ENCODE assay signal across 8 cellular contexts in the genomic region with DNA sequence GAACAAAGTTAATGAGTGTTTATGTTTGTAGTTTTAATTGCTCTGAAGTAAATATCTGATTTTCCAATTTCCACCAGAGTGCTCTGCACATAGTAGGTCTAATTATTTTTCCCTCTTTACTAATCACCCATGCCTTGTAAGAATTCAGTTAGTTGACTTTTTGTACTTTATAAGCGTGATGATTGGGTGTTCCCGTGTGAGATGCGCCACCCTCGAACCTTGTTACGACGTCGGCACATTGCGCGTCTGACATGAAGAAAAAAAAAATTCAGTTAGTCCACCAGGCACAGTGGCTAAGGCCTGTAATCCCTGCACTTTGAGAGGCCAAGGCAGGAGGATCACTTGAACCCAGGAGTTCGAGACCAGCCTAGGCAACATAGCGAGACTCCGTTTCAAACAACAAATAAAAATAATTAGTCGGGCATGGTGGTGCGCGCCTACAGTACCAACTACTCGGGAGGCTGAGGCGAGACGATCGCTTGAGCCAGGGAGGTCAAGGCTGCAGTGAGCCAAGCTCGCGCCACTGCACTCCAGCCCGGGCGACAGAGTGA. TPM values are rescaled to one million over a fixed set of nuclear protein-coding genes. Genes with fewer than 3 reads are reported as not detected.
DNase-seq lines count a peak whose midpoint lies in the region; ATAC-seq, FAIRE-seq and TF ChIP-seq lines count a peak whose summit lies in the region.

No MANE protein-coding gene starts in this region.

- H3K9me3 ChIP-seq in heart right ventricle (no peaks in the 10 kb centered on the region), K562 (replicated peaks; ENCODE audit: control insufficient read depth, insufficient read depth, low read depth, low read length) (no peaks in the 10 kb centered on the region), vagina (no peaks in the 10 kb centered on the region)

- no peak overlapping the region for H3K4ac ChIP-seq in mesendoderm (ENCODE audit: low read depth, low read length)

- WGBS in heart right ventricle, 2 donors, result 85% methylated on average over 23 of the region's 23 CpGs
- WGBS in K562 (ENCODE audit: insufficient coverage, low coverage, missing lambda C conversion rate), result 81% methylated on average over 20 of the region's 23 CpGs
- WGBS in mesendoderm (ENCODE audit: extremely low coverage, insufficient coverage, low lambda C conversion rate), result no CpG with 5 or more reads among the region's 23 CpGs

- peak overlapping the region; percentile 60 for H4K5ac ChIP-seq in mesendoderm (ENCODE audit: low read length)

- H3K4me1 ChIP-seq in heart right ventricle, result peaks cover 3 to 45% (median 34%) of the 10 kb centered on the region in 9 donors
- peaks cover 22 to 38% of the 10 kb centered on the region in 2 experiments; a peak in 4 of 5 replicates for H3K4me1 ChIP-seq in K562 (replicated peaks in 1 of 2; ENCODE audit: control insufficient read depth in 2 of 2, insufficient read depth in 2 of 2, low read length in 2 of 2)
- H3K4me1 ChIP-seq in mesendoderm (ENCODE audit: control insufficient read depth, low read depth, low read length), result peaks cover 3% of the 10 kb centered on the region
- H3K4me1 ChIP-seq in vagina, result peaks cover 40% of the 10 kb centered on the region

- TF ChIP-seq CTCF in heart right ventricle (IDR thresholded peaks at IDR 0.05) (no peak), K562 (IDR thresholded peaks at IDR 0.05 in 2 of 3, conservative IDR thresholded peaks at IDR 0.05 in 1 of 3; ENCODE audit: insufficient read depth in 2 of 3, low read depth in 1 of 3, low read length in 3 of 3) (no peak), vagina (IDR thresholded peaks at IDR 0.05) (no peak)

- no peak overlapping the region for H3K18ac ChIP-seq in mesendoderm (ENCODE audit: low read length)

- H3K56ac ChIP-seq in mesendoderm (ENCODE audit: low read length), result peak overlapping the region; percentile 44

- no peak overlapping the region for H2BK5ac ChIP-seq in mesendoderm (ENCODE audit: low read length)

- peaks cover 8% of the 10 kb centered on the region; the same call in 1 of the 2 replicates for H4K20me1 ChIP-seq in K562 (replicated peaks; ENCODE audit: control insufficient read depth, insufficient read depth, low read length)

- H3K4me3 ChIP-seq in heart right ventricle (peak overlapping the region in 9 of 10 donors; percentile 52 to 95 (median 79)), K562 (no peak overlapping the region), mesendoderm (ENCODE audit: low read length) (no peak overlapping the region), vagina (peak overlapping the region; percentile 71 to 91)

- no peak for TF ChIP-seq RAD21 in K562 (CRISPR knock-in tag; conservative IDR thresholded peaks at IDR 0.05 in 1 of 2, IDR thresholded peaks at IDR 0.05 in 1 of 2)

- POLR2A ChIA-PET in K562 (lab: Yijun Ruan, JAX), result interaction anchor here (0.6 to 3.4 kb wide), 14 partner anchors 10 to 273 kb away, joined by 3 to 25 read pairs (median 4); a partner anchor contains a TSS

- CTCF ChIA-PET in K562 (lab: Yijun Ruan, JAX; ENCODE audit: low intra/inter-chr PET ratio), result interaction anchor here (0.6 kb wide), 1 partner anchor 450 kb away, joined by 3 read pairs; no protein-coding TSS in a partner anchor

- in situ Hi-C loops in K562 (cut with MboI), result no loop called here

- no peak for TF ChIP-seq EP300 in K562 (IDR thresholded peaks at IDR 0.05; ENCODE audit: low read length)

- no peak overlapping the region for H2BK15ac ChIP-seq in mesendoderm (replicated peaks; ENCODE audit: low read depth)

- H3K79me2 ChIP-seq in K562 (ENCODE audit: control insufficient read depth, insufficient read depth, low read length), result peaks cover 45% of the 10 kb centered on the region
- peaks cover 24% of the 10 kb centered on the region for H3K79me2 ChIP-seq in mesendoderm (ENCODE audit: control insufficient read depth, insufficient read depth, low read length)

- H3K23ac ChIP-seq in mesendoderm (ENCODE audit: low read length), result no peak overlapping the region

- peak overlapping the region; percentile 93 for H2AFZ ChIP-seq in K562 (ENCODE audit: low read depth, low read length)

- no peak overlapping the region for H4K8ac ChIP-seq in mesendoderm (ENCODE audit: low read depth, low read length)

- TF ChIP-seq POLR2A in K562 (conservative IDR thresholded peaks at IDR 0.05) (no peak), vagina (IDR thresholded peaks at IDR 0.05) (no peak), GM12892 (IDR thresholded peaks at IDR 0.05; ENCODE audit: low read depth, low read length) (no peak)

- H3K4me2 ChIP-seq in K562 (ENCODE audit: insufficient read depth, low read length), result peak overlapping the region; percentile 95
- H3K4me2 ChIP-seq in mesendoderm (ENCODE audit: low read length), result no peak overlapping the region

- intact Hi-C loops in heart right ventricle (cut with DNase I) (loop anchor here in 2 of 10 donors (1.0 to 5.0 kb wide), 2 partner anchors 26 to 114 kb away; a partner anchor contains a TSS), left ventricle myocardium superior (cut with micrococcal nuclease) (no loop called here), K562 (cut with micrococcal nuclease) (loop anchor here (1.0 to 5.0 kb wide), 3 partner anchors 26 to 209 kb away; a partner anchor contains a TSS), vagina (cut with DNase I) (no loop called here)

- no peak for FAIRE-seq in K562 (lab: Jason Lieb, UNC)
- FAIRE-seq in GM12892 (lab: Jason Lieb, UNC), result no peak

- H3K9ac ChIP-seq in K562 (ENCODE audit: insufficient read depth in 1 of 2, low read depth in 2 of 2, low read length in 2 of 2), result peak overlapping the region; percentile 50 to 84; a peak in 2 of 4 replicates
- no peak overlapping the region for H3K9ac ChIP-seq in mesendoderm (ENCODE audit: low read length)

- H3K36me3 ChIP-seq in heart right ventricle (peaks cover 0 to 19% (median 0%) of the 10 kb centered on the region in 9 donors), K562 (ENCODE audit: control insufficient read depth, insufficient read depth, low read length) (peaks cover 22% of the 10 kb centered on the region), mesendoderm (ENCODE audit: control insufficient read depth, insufficient read depth, low read length) (no peaks in the 10 kb centered on the region), vagina (no peaks in the 10 kb centered on the region)

- DNase-seq in heart right ventricle (no peak), left ventricle myocardium superior (no peak), K562 (ENCODE audit: extremely low read depth in 1 of 4, low spot score in 3 of 4) (peak in 1 of 4 experiments; percentile 40), mesendoderm (no peak), vagina (ENCODE audit: extremely low spot score in 2 of 2) (no peak), germinal center (ENCODE audit: low spot score) (no peak), COR-L47 (lab: John Stamatoyannopoulos, UW) (no peak), GM12892 (ENCODE audit: insufficient read length) (no peak)

- ATAC-seq in heart right ventricle (peak in 1 of 8 donors; percentile 1), left ventricle myocardium superior (no peak), K562 (no peak)

- H3K79me1 ChIP-seq in mesendoderm (ENCODE audit: low read length), result peaks cover 7% of the 10 kb centered on the region

- peak overlapping the region in 9 of 10 donors; percentile 68 to 97 (median 90) for H3K27ac ChIP-seq in heart right ventricle
- H3K27ac ChIP-seq in K562 (ENCODE audit: extremely low read depth, low read depth, low read length), result peak overlapping the region; percentile 84
- H3K27ac ChIP-seq in mesendoderm (ENCODE audit: low read depth, low read length), result no peak overlapping the region
- H3K27ac ChIP-seq in vagina, result peak overlapping the region; percentile 89

- no peak overlapping the region for H2BK120ac ChIP-seq in mesendoderm (ENCODE audit: low read depth, low read length)

- H3K27me3 ChIP-seq in heart right ventricle (no peaks in the 10 kb centered on the region), K562 (ENCODE audit: control insufficient read depth in 2 of 2, insufficient read depth in 2 of 2, low read length in 2 of 2) (no peaks in the 10 kb centered on the region), mesendoderm (ENCODE audit: insufficient read depth, low read length, poor library complexity) (no peaks in the 10 kb centered on the region), vagina (no peaks in the 10 kb centered on the region)

- TSS peak; percentile 88 for BruUV-seq in K562 (replicated peaks; lab: Mats Ljungman, UMichigan)

- no peak overlapping the region for H2AK5ac ChIP-seq in mesendoderm (ENCODE audit: low read length)

- H3K9me1 ChIP-seq in K562 (ENCODE audit: control insufficient read depth, insufficient read depth, low read length), result no peaks in the 10 kb centered on the region

RNA-seq across cellular contexts. Expression of a gene that starts 0.5 kb away (rescaled TPM):
- total RNA-seq in heart right ventricle, result 10 to 100 TPM; 10.3 to 19.3 (median 12.0) TPM
- 10 to 100 TPM in 1 of 2 donors, 1 to 10 TPM in 1; 9.4 to 18.4 TPM for polyA plus RNA-seq in heart right ventricle
- 11.1 TPM for total RNA-seq in left ventricle myocardium superior
- 75.2 and 83.6 TPM in 2 replicates for total RNA-seq in K562 (2011; cell fraction: chromatin; rRNA removed; ENCODE audit: low replicate concordance)
- 45.5 and 50.2 TPM in 2 replicates for total RNA-seq in K562 (2011; cell fraction: nucleolus; rRNA removed)
- total RNA-seq in K562 (2011; cell fraction: nucleoplasm; rRNA removed), result 91.8 and 160 TPM in 2 replicates
- total RNA-seq in K562 (2014; rRNA removed), result 73.9 and 82.2 TPM in 2 replicates
- 109 and 120 TPM in 2 replicates for total RNA-seq in K562 (2014; rRNA removed; fragmentation: Illumina TruSeq; extraction: Trizol)
- 90.5 and 91.1 TPM in 2 replicates for total RNA-seq in K562 (2015; rRNA removed; fragmentation: Illumina TruSeq; extraction: Trizol)
- 79.4 and 93.6 TPM in 2 replicates for total RNA-seq in K562 (2021)
- 49.8 and 55.3 TPM in 2 replicates for polyA plus RNA-seq in K562 (2011; rRNA removed)
- 19.7 and 34.1 TPM in 2 replicates for polyA plus RNA-seq in K562 (2011; cell fraction: cytosol; rRNA removed)
- 35.5 and 39.4 TPM in 2 replicates for polyA plus RNA-seq in K562 (2011; cell fraction: nucleus; rRNA removed)
- 78.7 and 123 TPM in 2 replicates for polyA plus RNA-seq in K562 (2012)
- 73.5 and 84.1 TPM in 2 replicates for polyA plus RNA-seq in K562 (2014; fragmentation: Illumina TruSeq; extraction: Trizol)
- polyA plus RNA-seq in K562 (2014; fragmentation: Nextera tagmentation; extraction: Ambion mirVana), result 10 to 100 TPM; 16.3 to 22.7 TPM
- 58.7 and 74.2 TPM in 2 replicates for polyA plus RNA-seq in K562 (2014; rRNA removed)
- 70.6 and 72.7 TPM in 2 replicates for polyA minus RNA-seq in K562 (2011; rRNA and poly(A)+ RNA removed)
- polyA minus RNA-seq in K562 (2011; cell fraction: cytosol; rRNA and poly(A)+ RNA removed), result 22.2 and 30.4 TPM in 2 replicates
- polyA minus RNA-seq in K562 (2011; cell fraction: nucleus; rRNA and poly(A)+ RNA removed), result 11.8 and 13.1 TPM in 2 replicates
- polyA plus RNA-seq in mesendoderm (2013, experiment 1 of 2), result 24.2 TPM
- 24.9 TPM for polyA plus RNA-seq in mesendoderm (2013, experiment 2 of 2)
- 48.4 TPM for total RNA-seq in vagina
- 36.6 TPM for polyA plus RNA-seq in GM12892 (2012; ENCODE audit: missing spikeins)

RNA-seq across cellular contexts. Expression of a gene that starts 23.6 kb away (rescaled TPM):
- total RNA-seq in heart right ventricle (1 to 10 TPM in 9 of 10 donors, under 1 TPM in 1; 0.92 to 3.6 (median 1.5) TPM), left ventricle myocardium superior (1.3 TPM), K562 (2014; rRNA removed) (2.5 and 4.7 TPM in 2 replicates), K562 (2014; rRNA removed; fragmentation: Illumina TruSeq; extraction: Trizol) (2.7 TPM in 2 replicates), K562 (2015; rRNA removed; fragmentation: Illumina TruSeq; extraction: Trizol) (1.7 and 1.8 TPM in 2 replicates), K562 (2021) (3.1 and 3.2 TPM in 2 replicates), vagina (10.6 TPM)
- polyA plus RNA-seq in heart right ventricle (under 1 TPM; 0.73 to 0.84 TPM), K562 (2011; rRNA removed) (3.6 and 4.4 TPM in 2 replicates), K562 (2014; fragmentation: Illumina TruSeq; extraction: Trizol) (3.2 and 3.8 TPM in 2 replicates), K562 (2014; fragmentation: Nextera tagmentation; extraction: Ambion mirVana) (1 to 10 TPM in 1 of 2 experiments, under 1 TPM in 1; 0.42 to 1.0 TPM), K562 (2014; rRNA removed) (2.7 and 2.9 TPM in 2 replicates)
- total RNA-seq in K562 (2011; cell fraction: chromatin; rRNA removed; ENCODE audit: low replicate concordance), result 3.6 and 5.6 TPM in 2 replicates
- 3.4 and 4.5 TPM in 2 replicates for total RNA-seq in K562 (2011; cell fraction: nucleolus; rRNA removed)
- total RNA-seq in K562 (2011; cell fraction: nucleoplasm; rRNA removed), result 3.7 and 4.1 TPM in 2 replicates
- polyA plus RNA-seq in K562 (2011; cell fraction: cytosol; rRNA removed), result 4.2 and 5.7 TPM in 2 replicates
- 1.3 and 1.9 TPM in 2 replicates for polyA plus RNA-seq in K562 (2011; cell fraction: nucleus; rRNA removed)
- polyA plus RNA-seq in K562 (2012), result 1.8 and 2.8 TPM in 2 replicates
- polyA minus RNA-seq in K562 (2011; rRNA and poly(A)+ RNA removed), result 2.3 and 3.5 TPM in 2 replicates
- 1.9 and 3.1 TPM in 2 replicates for polyA minus RNA-seq in K562 (2011; cell fraction: cytosol; rRNA and poly(A)+ RNA removed)
- 1.1 and 1.2 TPM in 2 replicates for polyA minus RNA-seq in K562 (2011; cell fraction: nucleus; rRNA and poly(A)+ RNA removed)
- 0.27 TPM for polyA plus RNA-seq in mesendoderm (2013, experiment 1 of 2)
- polyA plus RNA-seq in mesendoderm (2013, experiment 2 of 2), result 0.25 TPM
- polyA plus RNA-seq in GM12892 (2012; ENCODE audit: missing spikeins), result 4.7 TPM

RNA-seq across cellular contexts. Expression of a gene that starts 25.6 kb away (rescaled TPM):
- 100 to 1,000 TPM in 2 of 10 donors, 10 to 100 TPM in 8; 80.3 to 101 (median 94.8) TPM for total RNA-seq in heart right ventricle
- polyA plus RNA-seq in heart right ventricle, result 100 to 1,000 TPM in 1 of 2 donors, 10 to 100 TPM in 1; 62.0 to 151 TPM
- 96.2 TPM for total RNA-seq in left ventricle myocardium superior
- 34.5 and 36.9 TPM in 2 replicates for total RNA-seq in K562 (2011; cell fraction: chromatin; rRNA removed; ENCODE audit: low replicate concordance)
- 28.4 and 29.7 TPM in 2 replicates for total RNA-seq in K562 (2011; cell fraction: nucleolus; rRNA removed)
- 50.7 and 104 TPM in 2 replicates for total RNA-seq in K562 (2011; cell fraction: nucleoplasm; rRNA removed)
- total RNA-seq in K562 (2014; rRNA removed), result 105 and 110 TPM in 2 replicates
- total RNA-seq in K562 (2014; rRNA removed; fragmentation: Illumina TruSeq; extraction: Trizol), result 148 and 174 TPM in 2 replicates
- 148 and 161 TPM in 2 replicates for total RNA-seq in K562 (2015; rRNA removed; fragmentation: Illumina TruSeq; extraction: Trizol)
- 139 and 140 TPM in 2 replicates for total RNA-seq in K562 (2021)
- polyA plus RNA-seq in K562 (2011; rRNA removed), result 295 and 316 TPM in 2 replicates
- polyA plus RNA-seq in K562 (2011; cell fraction: cytosol; rRNA removed), result 189 and 259 TPM in 2 replicates
- 67.0 and 104 TPM in 2 replicates for polyA plus RNA-seq in K562 (2011; cell fraction: nucleus; rRNA removed)
- 244 and 289 TPM in 2 replicates for polyA plus RNA-seq in K562 (2012)
- 250 and 293 TPM in 2 replicates for polyA plus RNA-seq in K562 (2014; fragmentation: Illumina TruSeq; extraction: Trizol)
- 100 to 1,000 TPM; 538 to 634 TPM for polyA plus RNA-seq in K562 (2014; fragmentation: Nextera tagmentation; extraction: Ambion mirVana)
- polyA plus RNA-seq in K562 (2014; rRNA removed), result 252 and 265 TPM in 2 replicates
- 110 and 120 TPM in 2 replicates for polyA minus RNA-seq in K562 (2011; rRNA and poly(A)+ RNA removed)
- polyA minus RNA-seq in K562 (2011; cell fraction: cytosol; rRNA and poly(A)+ RNA removed), result 37.0 and 45.9 TPM in 2 replicates
- polyA minus RNA-seq in K562 (2011; cell fraction: nucleus; rRNA and poly(A)+ RNA removed), result 11.7 and 28.9 TPM in 2 replicates
- 119 TPM for polyA plus RNA-seq in mesendoderm (2013, experiment 1 of 2)
- polyA plus RNA-seq in mesendoderm (2013, experiment 2 of 2), result 115 TPM
- total RNA-seq in vagina, result 94.5 TPM
- 197 TPM for polyA plus RNA-seq in GM12892 (2012; ENCODE audit: missing spikeins)

RNA-seq across cellular contexts. Expression of a gene that starts 33.0 kb away (rescaled TPM):
- total RNA-seq in heart right ventricle (not detected), left ventricle myocardium superior (not detected), K562 (2014; rRNA removed) (not detected in 2 replicates), K562 (2014; rRNA removed; fragmentation: Illumina TruSeq; extraction: Trizol) (not detected in 2 replicates), K562 (2015; rRNA removed; fragmentation: Illumina TruSeq; extraction: Trizol) (not detected in 2 replicates), K562 (2021) (not detected in 2 replicates), vagina (not detected)
- polyA plus RNA-seq in heart right ventricle (not detected), K562 (2011; rRNA removed) (not detected in 2 replicates), K562 (2014; fragmentation: Illumina TruSeq; extraction: Trizol) (not detected in 2 replicates), K562 (2014; fragmentation: Nextera tagmentation; extraction: Ambion mirVana) (not detected), K562 (2014; rRNA removed) (not detected in 2 replicates)
- total RNA-seq in K562 (2011; cell fraction: chromatin; rRNA removed; ENCODE audit: low replicate concordance), result not detected in 2 replicates
- not detected in 2 replicates for total RNA-seq in K562 (2011; cell fraction: nucleolus; rRNA removed)
- not detected in 2 replicates for total RNA-seq in K562 (2011; cell fraction: nucleoplasm; rRNA removed)
- polyA plus RNA-seq in K562 (2011; cell fraction: cytosol; rRNA removed), result not detected in 2 replicates
- not detected in 2 replicates for polyA plus RNA-seq in K562 (2011; cell fraction: nucleus; rRNA removed)
- polyA plus RNA-seq in K562 (2012), result not detected in 2 replicates
- polyA minus RNA-seq in K562 (2011; rRNA and poly(A)+ RNA removed), result not detected in 2 replicates
- not detected in 2 replicates for polyA minus RNA-seq in K562 (2011; cell fraction: cytosol; rRNA and poly(A)+ RNA removed)
- polyA minus RNA-seq in K562 (2011; cell fraction: nucleus; rRNA and poly(A)+ RNA removed), result not detected in 2 replicates
- polyA plus RNA-seq in mesendoderm (2013, experiment 1 of 2), result not detected
- not detected for polyA plus RNA-seq in mesendoderm (2013, experiment 2 of 2)
- polyA plus RNA-seq in GM12892 (2012; ENCODE audit: missing spikeins), result not detected

Comparison
In these comparisons a context has a peak if more than half of its experiments do, and no peak if none do; other contexts are left out.
1. H3K4me3 ChIP-seq: peak in heart right ventricle (9 of 10) and vagina (2 of 2); none in K562 (single experiment) and mesendoderm (single experiment).